In genomic region chr20:43034981-43035724, GRCh38 we compare ENCODE assay signal across 23 cellular contexts.
"Had no signal": no experiment of that assay in that cellular context is flagged by ENCODE, and none has a peak within 500 bp of the region (broad histone marks: within the 10 kb centered on the region; RNA-seq: fewer than 3 reads in every experiment).

No MANE protein-coding gene starts in this region.

- H3K9ac ChIP-seq: SK-N-SH had no signal

- DNase-seq: KBM-7, MG63, NCI-H1092, NCI-H1105 treated with DMSO at 0.1 percent for 48 hours, NCI-H1417 treated with DMSO at 0.1 percent for 48 hours, NCI-H146, NCI-H1694 treated with DMSO at 0.1 percent for 48 hours, NCI-H1930, NCI-H2081, NCI-H2171, NCI-H226, NCI-H446, NCI-H510A, NCI-H524 treated with DMSO at 0.1 percent for 48 hours, NCI-H69, NCI-H774, Right ventricle myocardium superior, RPMI8226, SIG-M5, SK-N-SH had no signal

- H3K27me3 ChIP-seq: MG63 had no signal

- FAIRE-seq: RCC 7860 had no signal

- H3K4me3 Mint-ChIP-seq: IgD-negative memory B cell had no signal

- H3K36me3 ChIP-seq: MG63 had no signal

- H3K4me3 ChIP-seq: MG63 had no signal

- H3K27ac Mint-ChIP-seq: IgD-negative memory B cell had no signal

- H3K9me3 ChIP-seq: MG63, SK-N-SH had no signal

- H3K4me2 ChIP-seq: SK-N-SH had no signal

- H3K27ac ChIP-seq: HL-60 had no signal

- H3K36me3 Mint-ChIP-seq: IgD-negative memory B cell had no signal
